12 cellular contexts compared by ENCODE assay signal in genomic region chr12:19251481-19251880, GRCh38.
DNase-seq lines count a peak whose midpoint lies in the region; ATAC-seq and TF ChIP-seq lines count a peak whose summit lies in the region.
"Had no signal": no experiment of that assay in that cellular context is flagged by ENCODE, and none has a peak within 500 bp of the region (broad histone marks: within the 10 kb centered on the region; RNA-seq: fewer than 3 reads in every experiment).

No MANE protein-coding gene starts in this region.

- H3F3A ChIP-seq in smooth muscle cell (ENCODE audit: low read depth) = peaks cover 4% of the 10 kb centered on the region

- ATAC-seq in GM21526 (IDR thresholded peaks at IDR 0.05; ENCODE audit: low FRiP score, unreplicated experiment) = no peak

- H3K79me2 ChIP-seq in smooth muscle cell (ENCODE audit: low read depth) = peaks cover 24% of the 10 kb centered on the region

- H3K4me3 Mint-ChIP-seq in brain (no peak overlapping the region), progenitor cell of endocrine pancreas (ENCODE audit: low read depth) (no peak overlapping the region)
- H3K4me3 Mint-ChIP-seq: CD4-positive, CD25-positive, alpha-beta regulatory T cell had no signal

- H3K36me3 Mint-ChIP-seq in brain (no peaks in the 10 kb centered on the region), progenitor cell of endocrine pancreas (ENCODE audit: insufficient read depth) (peaks cover 7% of the 10 kb centered on the region)
- H3K36me3 Mint-ChIP-seq: CD4-positive, CD25-positive, alpha-beta regulatory T cell had no signal

- no peak overlapping the region for H3K4me2 ChIP-seq in smooth muscle cell
- H3K4me2 ChIP-seq: BLaER1 treated with 17β-estradiol and CSF1 and Interleukin-3, amounts not matched to agents 10 nM and 100 nM had no signal

- 95% methylated on average over 2 of the region's 2 CpGs for whole genome bisulfite sequencing in smooth muscle cell (ENCODE audit: low lambda C conversion rate)

- TF ChIP-seq CTCF in brain (conservative IDR thresholded peaks at IDR 0.05) (no peak), fibroblast of pulmonary artery (IDR thresholded peaks at IDR 0.05; ENCODE audit: low read length, missing control alignments) (no peak), progenitor cell of endocrine pancreas (IDR thresholded peaks at IDR 0.05; ENCODE audit: unreplicated experiment) (no peak), smooth muscle cell (IDR thresholded peaks at IDR 0.05; ENCODE audit: borderline replicate concordance, insufficient read depth, poor library complexity, severe bottlenecking) (no peak)

- no peaks in the 10 kb centered on the region for H3K27me3 Mint-ChIP-seq in brain
- H3K27me3 Mint-ChIP-seq in progenitor cell of endocrine pancreas = no peaks in the 10 kb centered on the region
- H3K27me3 Mint-ChIP-seq: CD4-positive, CD25-positive, alpha-beta regulatory T cell had no signal

- H3K9ac ChIP-seq in smooth muscle cell (ENCODE audit: low read depth) = no peak overlapping the region
- H3K9ac ChIP-seq: BLaER1 treated with 17β-estradiol and CSF1 and Interleukin-3, amounts not matched to agents 10 nM and 100 nM had no signal

- no peak overlapping the region for H3K27ac ChIP-seq in smooth muscle cell (ENCODE audit: low read depth)
- H3K27ac ChIP-seq: 22Rv1; BLaER1 treated with 17β-estradiol and CSF1 and Interleukin-3, amounts not matched to agents 10 nM and 100 nM had no signal

- peak overlapping the region in 3 of 5 experiments; percentile 41 to 67 (median 67) for H3K27ac Mint-ChIP-seq in brain
- H3K27ac Mint-ChIP-seq in progenitor cell of endocrine pancreas = peak overlapping the region; percentile 73
- H3K27ac Mint-ChIP-seq: CD4-positive, CD25-positive, alpha-beta regulatory T cell had no signal

- H4K20me1 ChIP-seq in smooth muscle cell (ENCODE audit: low read depth) = peaks cover 11% of the 10 kb centered on the region
- H4K20me1 ChIP-seq: BLaER1 treated with 17β-estradiol and CSF1 and Interleukin-3, amounts not matched to agents 10 nM and 100 nM had no signal

- no peaks in the 10 kb centered on the region for H3K27me3 ChIP-seq in smooth muscle cell (ENCODE audit: low read depth)
- H3K27me3 ChIP-seq: BLaER1 treated with 17β-estradiol and CSF1 and Interleukin-3, amounts not matched to agents 10 nM and 100 nM had no signal

- H3K36me3 ChIP-seq in smooth muscle cell (ENCODE audit: low read depth) = no peaks in the 10 kb centered on the region
- H3K36me3 ChIP-seq: BLaER1 treated with 17β-estradiol and CSF1 and Interleukin-3, amounts not matched to agents 10 nM and 100 nM had no signal

- DNase-seq in NCI-H2171 treated with DMSO at 0.1 percent for 48 hours (lab: John Stamatoyannopoulos, UW) (peak; percentile 20), NCI-H2171 (lab: John Stamatoyannopoulos, UW) (no peak), fibroblast of pulmonary artery (ENCODE audit: low read depth) (peak; percentile 39), progenitor cell of endocrine pancreas (ENCODE audit: low spot score, unreplicated experiment) (no peak), smooth muscle cell (lab: John Stamatoyannopoulos, UW; ENCODE audit: unreplicated experiment) (no peak)
- no peak for DNase-seq in central memory CD4-positive, alpha-beta T cell
- DNase-seq: CD4-positive, CD25-positive, alpha-beta regulatory T cell; HCEC 1CT had no signal

- H3K4me1 Mint-ChIP-seq in brain (peaks cover 18% of the 10 kb centered on the region), progenitor cell of endocrine pancreas (ENCODE audit: low read depth) (peaks cover 6% of the 10 kb centered on the region)
- H3K4me1 Mint-ChIP-seq: CD4-positive, CD25-positive, alpha-beta regulatory T cell had no signal

- H3K4me1 ChIP-seq in smooth muscle cell (ENCODE audit: low read depth) = no peaks in the 10 kb centered on the region
- H3K4me1 ChIP-seq: BLaER1 treated with 17β-estradiol and CSF1 and Interleukin-3, amounts not matched to agents 10 nM and 100 nM had no signal

- no peak overlapping the region for H2AFZ ChIP-seq in smooth muscle cell (ENCODE audit: low read depth)

- H3K9me3 ChIP-seq in smooth muscle cell (replicated peaks; ENCODE audit: low read depth) = no peaks in the 10 kb centered on the region
- H3K9me3 ChIP-seq: BLaER1 treated with 17β-estradiol and CSF1 and Interleukin-3, amounts not matched to agents 10 nM and 100 nM had no signal

- H3K9me3 Mint-ChIP-seq in brain (no peaks in the 10 kb centered on the region), progenitor cell of endocrine pancreas (ENCODE audit: low read depth) (no peaks in the 10 kb centered on the region)
- H3K9me3 Mint-ChIP-seq: CD4-positive, CD25-positive, alpha-beta regulatory T cell had no signal

- H3K4me3 ChIP-seq in fibroblast of pulmonary artery (replicated peaks; ENCODE audit: low read depth, low read length) = no peak overlapping the region
- no peak overlapping the region for H3K4me3 ChIP-seq in smooth muscle cell
- H3K4me3 ChIP-seq: BLaER1 treated with 17β-estradiol and CSF1 and Interleukin-3, amounts not matched to agents 10 nM and 100 nM had no signal

Comparison
In these comparisons a context has a peak if more than half of its experiments do, and no peak if none do; other contexts are left out.
1. DNase-seq: peak in NCI-H2171 treated with DMSO at 0.1 percent for 48 hours (single experiment) and fibroblast of pulmonary artery (single experiment); none in NCI-H2171 (single experiment), progenitor cell of endocrine pancreas (single experiment), central memory CD4-positive, alpha-beta T cell (single experiment) and smooth muscle cell (single experiment).